In genomic region chr7:7177044-7177517, GRCh38 we compare ENCODE assay signal across 1 cellular context.
TF ChIP-seq lines count a peak whose summit lies in the region.

No MANE protein-coding gene starts in this region.

TF ChIP-seq in HCT116, 20 proteins besides CTCF, POLR2A, EP300 and RAD21 (continued from another document):
- peak; percentile 33; the same call in 1 of the 2 replicates for TF ChIP-seq MAX (IDR thresholded peaks at IDR 0.05)
- peak; percentile 95 for TF ChIP-seq SP1 (IDR thresholded peaks at IDR 0.05; ENCODE audit: low read depth)
- peak; percentile 95 for TF ChIP-seq TCF7L2 (IDR thresholded peaks at IDR 0.05; ENCODE audit: borderline replicate concordance, extremely low read depth, insufficient read depth, insufficient read length)
- peak; percentile 72; the same call in 1 of the 2 replicates for TF ChIP-seq SIN3A (IDR thresholded peaks at IDR 0.05; ENCODE audit: low read depth)
- TF ChIP-seq ZBTB33 (IDR thresholded peaks at IDR 0.05; ENCODE audit: extremely low read depth, insufficient replicate concordance, low read length), result peak; percentile 14
- peak; percentile 99 for TF ChIP-seq FOSL1 (IDR thresholded peaks at IDR 0.05; ENCODE audit: low read depth)
- TF ChIP-seq EZH2phosphoT487 (IDR thresholded peaks at IDR 0.05; ENCODE audit: borderline replicate concordance), result no peak
